1 cellular context compared by ENCODE assay signal in the genomic region with DNA sequence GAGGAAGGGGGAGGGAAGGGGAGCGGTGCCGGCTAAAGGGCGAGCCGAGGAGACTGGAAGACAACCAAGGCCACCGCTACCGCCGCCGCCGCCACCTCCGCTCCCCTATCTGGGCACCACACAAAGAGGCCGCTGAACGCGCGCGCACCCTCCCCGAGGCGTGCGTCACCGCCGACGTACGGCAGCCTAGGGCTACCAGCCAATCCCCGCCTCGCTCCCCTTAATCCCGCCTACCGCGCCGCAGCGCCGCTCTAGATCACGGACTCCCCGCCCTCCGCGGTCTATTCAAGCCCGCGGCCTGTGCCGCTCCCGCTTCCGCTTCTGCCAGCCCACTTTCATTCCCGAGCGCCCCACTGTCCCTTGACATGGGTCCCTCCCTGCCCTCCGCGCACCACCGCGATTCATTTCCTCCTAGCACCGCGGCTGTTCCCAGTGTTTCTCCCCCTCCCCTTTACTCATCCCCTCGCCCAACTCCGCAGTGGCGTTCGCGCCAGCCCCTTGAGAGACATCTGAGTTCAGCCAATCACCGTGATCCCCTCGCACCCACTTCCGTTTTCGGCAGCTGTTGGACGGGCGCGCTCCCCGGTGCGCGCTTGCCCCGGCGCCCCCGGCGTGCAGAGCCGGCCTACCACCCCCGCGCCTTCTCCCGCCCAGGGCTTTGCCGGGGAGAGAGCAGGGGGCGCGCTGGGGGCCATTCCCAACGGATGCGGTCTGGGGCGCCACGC.
TF ChIP-seq lines count a peak whose summit lies in the region.

A gene (minus strand): TSS at position 128 of the 725 bp plus-strand sequence. CDS start 297 bp downstream, outside the sequence.

TF ChIP-seq in K562, 482 proteins besides CTCF, POLR2A, EP300 and RAD21 (continued from another document):
- TF ChIP-seq, protein P1, sequence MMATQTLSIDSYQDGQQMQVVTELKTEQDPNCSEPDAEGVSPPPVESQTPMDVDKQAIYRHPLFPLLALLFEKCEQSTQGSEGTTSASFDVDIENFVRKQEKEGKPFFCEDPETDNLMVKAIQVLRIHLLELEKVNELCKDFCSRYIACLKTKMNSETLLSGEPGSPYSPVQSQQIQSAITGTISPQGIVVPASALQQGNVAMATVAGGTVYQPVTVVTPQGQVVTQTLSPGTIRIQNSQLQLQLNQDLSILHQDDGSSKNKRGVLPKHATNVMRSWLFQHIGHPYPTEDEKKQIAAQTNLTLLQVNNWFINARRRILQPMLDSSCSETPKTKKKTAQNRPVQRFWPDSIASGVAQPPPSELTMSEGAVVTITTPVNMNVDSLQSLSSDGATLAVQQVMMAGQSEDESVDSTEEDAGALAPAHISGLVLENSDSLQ (IDR thresholded peaks at IDR 0.05), result peak; percentile 99
- no peak for TF ChIP-seq EZH2 (IDR thresholded peaks at IDR 0.05; ENCODE audit: borderline replicate concordance, low read depth, low read length)
- TF ChIP-seq POLR2AphosphoS5 (IDR thresholded peaks at IDR 0.05; ENCODE audit: control insufficient read depth, insufficient read depth, low read depth, low read length), result peak; percentile 88
- no peak for TF ChIP-seq ZNF134 (CRISPR knock-in tag; conservative IDR thresholded peaks at IDR 0.05)
- TF ChIP-seq, protein P2, sequence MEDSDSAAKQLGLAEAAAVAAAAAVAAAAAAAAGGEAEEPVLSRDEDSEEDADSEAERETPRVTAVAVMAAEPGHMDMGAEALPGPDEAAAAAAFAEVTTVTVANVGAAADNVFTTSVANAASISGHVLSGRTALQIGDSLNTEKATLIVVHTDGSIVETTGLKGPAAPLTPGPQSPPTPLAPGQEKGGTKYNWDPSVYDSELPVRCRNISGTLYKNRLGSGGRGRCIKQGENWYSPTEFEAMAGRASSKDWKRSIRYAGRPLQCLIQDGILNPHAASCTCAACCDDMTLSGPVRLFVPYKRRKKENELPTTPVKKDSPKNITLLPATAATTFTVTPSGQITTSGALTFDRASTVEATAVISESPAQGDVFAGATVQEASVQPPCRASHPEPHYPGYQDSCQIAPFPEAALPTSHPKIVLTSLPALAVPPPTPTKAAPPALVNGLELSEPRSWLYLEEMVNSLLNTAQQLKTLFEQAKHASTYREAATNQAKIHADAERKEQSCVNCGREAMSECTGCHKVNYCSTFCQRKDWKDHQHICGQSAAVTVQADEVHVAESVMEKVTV (CRISPR knock-in tag; IDR thresholded peaks at IDR 0.05), result no peak
- TF ChIP-seq MTA1 (IDR thresholded peaks at IDR 0.05; ENCODE audit: borderline replicate concordance), result no peak
- TF ChIP-seq E2F3 (CRISPR knock-in tag; IDR thresholded peaks at IDR 0.05), result peak; percentile 84
- TF ChIP-seq, protein P3, sequence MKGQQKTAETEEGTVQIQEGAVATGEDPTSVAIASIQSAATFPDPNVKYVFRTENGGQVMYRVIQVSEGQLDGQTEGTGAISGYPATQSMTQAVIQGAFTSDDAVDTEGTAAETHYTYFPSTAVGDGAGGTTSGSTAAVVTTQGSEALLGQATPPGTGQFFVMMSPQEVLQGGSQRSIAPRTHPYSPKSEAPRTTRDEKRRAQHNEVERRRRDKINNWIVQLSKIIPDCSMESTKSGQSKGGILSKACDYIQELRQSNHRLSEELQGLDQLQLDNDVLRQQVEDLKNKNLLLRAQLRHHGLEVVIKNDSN (CRISPR knock-in tag; IDR thresholded peaks at IDR 0.05), result peak; percentile 19; the same call in 1 of the 2 replicates
- TF ChIP-seq, protein P4, sequence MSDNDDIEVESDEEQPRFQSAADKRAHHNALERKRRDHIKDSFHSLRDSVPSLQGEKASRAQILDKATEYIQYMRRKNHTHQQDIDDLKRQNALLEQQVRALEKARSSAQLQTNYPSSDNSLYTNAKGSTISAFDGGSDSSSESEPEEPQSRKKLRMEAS (CRISPR knock-in tag; IDR thresholded peaks at IDR 0.05), result peak; percentile 72
- TF ChIP-seq HMG20B (CRISPR knock-in tag; IDR thresholded peaks at IDR 0.05), result no peak
- TF ChIP-seq DIDO1 (tag; IDR thresholded peaks at IDR 0.05; ENCODE audit: low read depth), result peak; percentile 96
- TF ChIP-seq ZSCAN32 (CRISPR knock-in tag; IDR thresholded peaks at IDR 0.05), result no peak
- peak; percentile 95 for TF ChIP-seq EGR1 (conservative IDR thresholded peaks at IDR 0.05)
- peak; percentile 99 for TF ChIP-seq TAF1 (IDR thresholded peaks at IDR 0.05; ENCODE audit: control insufficient read depth, extremely low read depth, insufficient read depth, low read length, severe bottlenecking)
- TF ChIP-seq BRD4 (IDR thresholded peaks at IDR 0.05), result no peak; the same call in 1 of the 2 replicates
- peak; percentile 82; the same call in 1 of the 2 replicates for TF ChIP-seq GTF2F1 (IDR thresholded peaks at IDR 0.05; ENCODE audit: low read depth, low read length)
- TF ChIP-seq EP400 (IDR thresholded peaks at IDR 0.05), result peak; percentile 97
- no peak; the same call in 1 of the 2 replicates for TF ChIP-seq SMARCE1 (IDR thresholded peaks at IDR 0.05)
- TF ChIP-seq, protein P5, sequence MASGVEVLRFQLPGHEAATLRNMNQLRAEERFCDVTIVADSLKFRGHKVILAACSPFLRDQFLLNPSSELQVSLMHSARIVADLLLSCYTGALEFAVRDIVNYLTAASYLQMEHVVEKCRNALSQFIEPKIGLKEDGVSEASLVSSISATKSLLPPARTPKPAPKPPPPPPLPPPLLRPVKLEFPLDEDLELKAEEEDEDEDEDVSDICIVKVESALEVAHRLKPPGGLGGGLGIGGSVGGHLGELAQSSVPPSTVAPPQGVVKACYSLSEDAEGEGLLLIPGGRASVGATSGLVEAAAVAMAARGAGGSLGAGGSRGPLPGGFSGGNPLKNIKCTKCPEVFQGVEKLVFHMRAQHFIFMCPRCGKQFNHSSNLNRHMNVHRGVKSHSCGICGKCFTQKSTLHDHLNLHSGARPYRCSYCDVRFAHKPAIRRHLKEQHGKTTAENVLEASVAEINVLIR (CRISPR knock-in tag; IDR thresholded peaks at IDR 0.05), result peak; percentile 78
- TF ChIP-seq NONO (IDR thresholded peaks at IDR 0.05; ENCODE audit: low read depth in 2 of 2, low read length in 1 of 2), result 0 out of 4 replicates have a peak, but pooled peaks of 1 of the 2 experiments have one; percentile 7
- TF ChIP-seq, protein P6, sequence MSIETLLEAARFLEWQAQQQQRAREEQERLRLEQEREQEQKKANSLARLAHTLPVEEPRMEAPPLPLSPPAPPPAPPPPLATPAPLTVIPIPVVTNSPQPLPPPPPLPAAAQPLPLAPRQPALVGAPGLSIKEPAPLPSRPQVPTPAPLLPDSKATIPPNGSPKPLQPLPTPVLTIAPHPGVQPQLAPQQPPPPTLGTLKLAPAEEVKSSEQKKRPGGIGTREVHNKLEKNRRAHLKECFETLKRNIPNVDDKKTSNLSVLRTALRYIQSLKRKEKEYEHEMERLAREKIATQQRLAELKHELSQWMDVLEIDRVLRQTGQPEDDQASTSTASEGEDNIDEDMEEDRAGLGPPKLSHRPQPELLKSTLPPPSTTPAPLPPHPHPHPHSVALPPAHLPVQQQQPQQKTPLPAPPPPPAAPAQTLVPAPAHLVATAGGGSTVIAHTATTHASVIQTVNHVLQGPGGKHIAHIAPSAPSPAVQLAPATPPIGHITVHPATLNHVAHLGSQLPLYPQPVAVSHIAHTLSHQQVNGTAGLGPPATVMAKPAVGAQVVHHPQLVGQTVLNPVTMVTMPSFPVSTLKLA (conservative IDR thresholded peaks at IDR 0.05), result peak; percentile 77 to 87
- TF ChIP-seq LEF1 (IDR thresholded peaks at IDR 0.05), result no peak; the same call in 1 of the 2 replicates
TF ChIP-seq in K562: peak in this region for 164.
